7 cellular contexts compared by ENCODE assay signal in genomic region chr14:72632727-72633126, GRCh38.
"Had no signal": no experiment of that assay in that cellular context is flagged by ENCODE, and none has a peak within 500 bp of the region (broad histone marks: within the 10 kb centered on the region; RNA-seq: fewer than 3 reads in every experiment).

No MANE protein-coding gene starts in this region.

- H3K9ac ChIP-seq: GM23248 had no signal

- H3K27ac ChIP-seq: GM23248 had no signal

- H3K9me3 ChIP-seq: HAP-1 had no signal

- H3K36me3 ChIP-seq: HAP-1 had no signal

- DNase-seq: GM23248, GOT3, H7, HFFc6, KBM-7 had no signal

- H3K4me3 ChIP-seq: GM23248, HAP-1 had no signal

- H3K4me1 ChIP-seq: HAP-1 had no signal

- ATAC-seq: HCT116 had no signal
